13 cellular contexts compared by ENCODE assay signal in the genomic region with DNA sequence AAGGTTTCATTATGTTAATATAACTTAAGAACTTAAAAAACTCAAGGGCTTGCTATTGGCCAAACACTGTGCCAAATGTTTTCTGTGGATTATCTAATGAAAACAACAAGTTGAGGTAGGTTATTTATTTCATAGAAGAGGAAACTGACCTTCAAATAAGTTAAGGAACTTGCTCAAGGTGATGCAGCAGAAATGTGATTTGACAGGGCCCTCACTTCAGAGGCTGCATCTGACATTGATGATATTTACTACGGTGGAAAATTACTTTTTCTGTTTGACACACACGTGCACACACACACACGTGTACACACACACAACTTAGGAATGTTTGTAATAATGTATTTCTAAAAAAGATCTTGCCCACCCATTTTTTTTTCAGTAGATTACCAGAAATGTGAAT.
"Had no signal": no experiment of that assay in that cellular context is flagged by ENCODE, and none has a peak within 500 bp of the region (broad histone marks: within the 10 kb centered on the region; RNA-seq: fewer than 3 reads in every experiment).

No MANE protein-coding gene starts in this region.

- H3K4me1 ChIP-seq: body of pancreas, gastroesophageal sphincter, transverse colon had no signal

- H3K4me3 ChIP-seq: body of pancreas, gastroesophageal sphincter, left lung, ovary, transverse colon had no signal

- H3K27ac ChIP-seq: gastroesophageal sphincter, ovary, transverse colon had no signal

- H3K36me3 ChIP-seq: gastroesophageal sphincter, left lung, ovary, transverse colon had no signal

- DNase-seq: activated CD4-positive, CD25-positive, alpha-beta regulatory T cell; activated naive CD4-positive, alpha-beta T cell treated with anti-CD3 and anti-CD28 coated beads for 36 hours; body of pancreas; central memory CD4-positive, alpha-beta T cell; cortex of kidney; effector memory CD4-positive, alpha-beta T cell; left lung; nephron progenitor cell; ovary; stimulated activated CD4-positive, alpha-beta T cell treated with anti-CD3 and anti-CD28 coated beads, Interleukin-4, amount 100 ng/mL, for 24 hours; T-helper 2 cell; transverse colon had no signal

- H3K9me3 ChIP-seq: body of pancreas, gastroesophageal sphincter, left lung, ovary, transverse colon had no signal

- ATAC-seq: body of pancreas, gastroesophageal sphincter had no signal

- H3K9me3 Mint-ChIP-seq: activated naive CD4-positive, alpha-beta T cell treated with anti-CD3 and anti-CD28 coated beads for 36 hours; nephron progenitor cell had no signal

- H3K27me3 ChIP-seq: body of pancreas, gastroesophageal sphincter, left lung, ovary, transverse colon had no signal

- H3K27ac Mint-ChIP-seq: activated naive CD4-positive, alpha-beta T cell treated with anti-CD3 and anti-CD28 coated beads for 36 hours; nephron progenitor cell had no signal

- H3K4me3 Mint-ChIP-seq: activated naive CD4-positive, alpha-beta T cell treated with anti-CD3 and anti-CD28 coated beads for 36 hours; nephron progenitor cell had no signal
